ENCODE assay signal across 8 cellular contexts in the genomic region with DNA sequence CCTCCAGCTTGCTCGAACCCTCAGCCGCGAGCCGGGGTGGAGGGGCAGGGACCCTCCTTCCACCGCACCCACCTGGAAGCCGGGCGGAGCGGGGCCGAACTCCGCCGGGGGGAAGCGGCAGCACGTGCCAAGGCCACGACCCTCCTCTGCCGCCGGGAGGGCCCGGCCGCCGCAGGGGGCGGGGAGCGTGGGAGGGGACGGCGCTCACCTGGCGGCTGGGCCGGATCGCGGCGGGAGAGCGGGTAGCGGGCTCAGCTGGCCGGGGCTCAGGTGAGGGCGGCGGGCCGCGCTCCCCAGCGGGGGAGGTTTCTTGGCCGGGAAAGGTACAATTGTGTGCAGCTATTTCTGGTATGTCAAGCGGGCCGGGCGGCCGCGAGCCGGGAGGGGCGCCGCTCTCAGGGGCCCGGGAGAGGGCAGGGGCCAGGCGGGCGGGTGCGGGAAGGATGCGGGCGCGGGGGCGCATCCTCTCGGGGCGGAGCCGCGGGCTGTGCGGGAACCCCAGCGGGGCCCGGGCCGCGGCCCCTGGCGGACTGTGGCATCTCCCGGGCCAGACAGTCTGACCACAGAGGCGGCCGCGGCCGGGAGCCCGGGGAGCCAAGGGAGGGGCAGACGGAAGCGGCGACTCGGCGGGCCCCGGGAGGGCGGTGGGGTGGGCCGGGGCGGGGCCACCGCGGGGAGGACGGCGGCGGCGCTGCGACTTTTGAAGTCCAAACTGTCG. TPM values are rescaled to one million over a fixed set of nuclear protein-coding genes. Genes with fewer than 3 reads are reported as not detected.
A peak's percentile ranks its signal among the peaks of the same experiment; 100 is the strongest.
DNase-seq lines count a peak whose midpoint lies in the region; ATAC-seq and TF ChIP-seq lines count a peak whose summit lies in the region.

LMO7 (plus strand) TSS at position 710 of the 718 bp plus-strand sequence. CDS start 328 bp downstream, outside the sequence.

- TF ChIP-seq CTCF in WTC11 (IDR thresholded peaks at IDR 0.05) (no peak), coronary artery (IDR thresholded peaks at IDR 0.05) (no peak), liver (IDR thresholded peaks at IDR 0.05; ENCODE audit: low read depth, low read length, missing input control) (no peak)

- POLR2A ChIA-PET in WTC11 (lab: Charles Lee): interaction anchor here (1.1 kb wide), 1 partner anchor 154 kb away, joined by 3 read pairs; the partner anchor contains the start of gene TBC1D4

- DNase-seq in GM03348 (ENCODE audit: low spot score) (peak; percentile 95), HuH-7 (ENCODE audit: low spot score) (peak; percentile 39), WTC11 (ENCODE audit: low spot score) (peak; percentile 85), coronary artery (ENCODE audit: low spot score) (peak; percentile 81), DMS114 treated with DMSO at 0.1 percent for 48 hours (lab: John Stamatoyannopoulos, UW; ENCODE audit: unreplicated experiment) (no peak)
- DNase-seq in stimulated activated CD8-positive, alpha-beta memory T cell treated with anti-CD3 and anti-CD28 coated beads, Interleukin-12 subunit alpha, Interleukin-12 subunit beta, amount 100 ng/mL, for 1 hour (ENCODE audit: low read depth): peak; percentile 14

- no peaks in the 10 kb centered on the region for H3K9me3 ChIP-seq in liver (ENCODE audit: control insufficient read depth in 4 of 4, low read length in 3 of 4)

- peaks cover 4% of the 10 kb centered on the region; the same call in 1 of the 2 replicates for H3K36me3 Mint-ChIP-seq in WTC11

- H3K4me3 ChIP-seq in coronary artery (peak within 1 kb of the TSS; percentile 81), liver (ENCODE audit: low read depth in 1 of 3, low read length in 3 of 3) (peak within 1 kb of the TSS; percentile 38 to 82 (median 64))

- peaks cover 4 to 15% (median 12%) of the 10 kb centered on the region in 4 donors for H3K4me1 ChIP-seq in liver (ENCODE audit: control insufficient read depth in 4 of 4, insufficient read depth in 4 of 4, low read length in 3 of 4)

- H3K36me3 ChIP-seq in liver (ENCODE audit: control insufficient read depth in 4 of 4, insufficient read depth in 3 of 4, low read depth in 1 of 4, low read length in 3 of 4): no peaks in the 10 kb centered on the region

- H3K9me3 Mint-ChIP-seq in WTC11: no peaks in the 10 kb centered on the region

- 2% methylated on average over 86 of the region's 86 CpGs for WGBS in liver

- no peak within 1 kb of the TSS for H3K9ac ChIP-seq in liver (ENCODE audit: low read depth in 1 of 2, low read length in 2 of 2)

- peaks cover 39% of the 10 kb centered on the region for H3K27me3 Mint-ChIP-seq in WTC11 (ENCODE audit: low read depth)

- CTCF ChIA-PET in WTC11 (lab: Charles Lee): interaction anchor here (1.7 kb wide), 1 partner anchor 154 kb away, joined by 4 read pairs; the partner anchor contains the start of gene TBC1D4

- H3K27me3 ChIP-seq in liver (ENCODE audit: control insufficient read depth in 4 of 4, insufficient read depth in 4 of 4, low read length in 3 of 4): no peaks in the 10 kb centered on the region

- H3K27ac Mint-ChIP-seq in WTC11: no peak within 1 kb of the TSS

- peaks cover 40% of the 10 kb centered on the region for H3K4me1 Mint-ChIP-seq in WTC11

- peak within 1 kb of the TSS; percentile 78 to 86 for H3K27ac ChIP-seq in coronary artery
- no peak within 1 kb of the TSS for H3K27ac ChIP-seq in liver (ENCODE audit: low read depth in 1 of 2, low read length in 2 of 2)

- peak; percentile 73 for ATAC-seq in GM21717 (IDR thresholded peaks at IDR 0.05; ENCODE audit: unreplicated experiment)
- peak; percentile 60 for ATAC-seq in WTC11

- TF ChIP-seq RAD21 in liver (IDR thresholded peaks at IDR 0.05): no peak

- peak within 1 kb of the TSS; percentile 59 for H3K4me3 Mint-ChIP-seq in WTC11

TF ChIP-seq in WTC11, 78 proteins besides CTCF, POLR2A, EP300 and RAD21 (continues in another document):
- TF ChIP-seq, protein P1, sequence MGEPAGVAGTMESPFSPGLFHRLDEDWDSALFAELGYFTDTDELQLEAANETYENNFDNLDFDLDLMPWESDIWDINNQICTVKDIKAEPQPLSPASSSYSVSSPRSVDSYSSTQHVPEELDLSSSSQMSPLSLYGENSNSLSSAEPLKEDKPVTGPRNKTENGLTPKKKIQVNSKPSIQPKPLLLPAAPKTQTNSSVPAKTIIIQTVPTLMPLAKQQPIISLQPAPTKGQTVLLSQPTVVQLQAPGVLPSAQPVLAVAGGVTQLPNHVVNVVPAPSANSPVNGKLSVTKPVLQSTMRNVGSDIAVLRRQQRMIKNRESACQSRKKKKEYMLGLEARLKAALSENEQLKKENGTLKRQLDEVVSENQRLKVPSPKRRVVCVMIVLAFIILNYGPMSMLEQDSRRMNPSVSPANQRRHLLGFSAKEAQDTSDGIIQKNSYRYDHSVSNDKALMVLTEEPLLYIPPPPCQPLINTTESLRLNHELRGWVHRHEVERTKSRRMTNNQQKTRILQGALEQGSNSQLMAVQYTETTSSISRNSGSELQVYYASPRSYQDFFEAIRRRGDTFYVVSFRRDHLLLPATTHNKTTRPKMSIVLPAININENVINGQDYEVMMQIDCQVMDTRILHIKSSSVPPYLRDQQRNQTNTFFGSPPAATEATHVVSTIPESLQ (CRISPR knock-in tag; IDR thresholded peaks at IDR 0.05): no peak
- TF ChIP-seq EMX1 (CRISPR knock-in tag; IDR thresholded peaks at IDR 0.05) (no peak), ZNF512 (CRISPR knock-in tag; IDR thresholded peaks at IDR 0.05; ENCODE audit: borderline replicate concordance) (no peak), ZNF671 (CRISPR knock-in tag; IDR thresholded peaks at IDR 0.05) (no peak), GTF2I (CRISPR knock-in tag; conservative IDR thresholded peaks at IDR 0.05) (no peak), ATF1 (CRISPR knock-in tag; IDR thresholded peaks at IDR 0.05) (no peak), TEAD1 (CRISPR knock-in tag; IDR thresholded peaks at IDR 0.05) (peak; percentile 76), TCF7 (CRISPR knock-in tag; IDR thresholded peaks at IDR 0.05; ENCODE audit: low read depth) (no peak), NFE2L1 (CRISPR knock-in tag; IDR thresholded peaks at IDR 0.05) (0 out of 2 replicates have a peak, but pooled peaks have one; percentile 0), SOX15 (CRISPR knock-in tag; IDR thresholded peaks at IDR 0.05) (no peak), ZNF121 (CRISPR knock-in tag; IDR thresholded peaks at IDR 0.05) (no peak)

TF ChIP-seq in liver, 16 proteins besides CTCF, POLR2A, EP300 and RAD21:
- no peak for TF ChIP-seq ATF3 (IDR thresholded peaks at IDR 0.05)
- no peak for TF ChIP-seq RXRA (IDR thresholded peaks at IDR 0.05)
- TF ChIP-seq YY1 (IDR thresholded peaks at IDR 0.05): no peak
- no peak for TF ChIP-seq SP1 (IDR thresholded peaks at IDR 0.05)
- TF ChIP-seq TAF1 (conservative IDR thresholded peaks at IDR 0.05): no peak
- no peak for TF ChIP-seq ZBTB33 (IDR thresholded peaks at IDR 0.05)
- TF ChIP-seq FOXA2 (IDR thresholded peaks at IDR 0.05): no peak
- TF ChIP-seq FOXA1 (IDR thresholded peaks at IDR 0.05): no peak
- TF ChIP-seq NR2F2 (IDR thresholded peaks at IDR 0.05): no peak
- no peak for TF ChIP-seq EGR1 (IDR thresholded peaks at IDR 0.05; ENCODE audit: low read depth in 2 of 2)
- TF ChIP-seq GABPA (IDR thresholded peaks at IDR 0.05 in 1 of 2, conservative IDR thresholded peaks at IDR 0.05 in 1 of 2): no peak
- TF ChIP-seq JUND (IDR thresholded peaks at IDR 0.05): no peak
- no peak for TF ChIP-seq REST (IDR thresholded peaks at IDR 0.05)
- TF ChIP-seq HNF4A (conservative IDR thresholded peaks at IDR 0.05): no peak

RNA-seq across cellular contexts. Expression of gene LMO7, which starts in this region (rescaled TPM):
- total RNA-seq in WTC11 (2021) (15.6 to 18.5 TPM (median 17.4 TPM) in 3 replicates), liver (10 to 100 TPM; 32.2 to 69.6 TPM)
- polyA plus RNA-seq in liver: 10 to 100 TPM; 17.5 to 44.2 TPM

Comparison
In these comparisons a context has a peak if more than half of its experiments do, and no peak if none do; other contexts are left out.
1. H3K27ac ChIP-seq: peak in coronary artery (2 of 2); none in liver (0 of 2).